8 cellular contexts compared by ENCODE assay signal in genomic region chr17:30970757-30971567, GRCh38. TPM values are rescaled to one million over a fixed set of nuclear protein-coding genes. Genes with fewer than 3 reads are reported as not detected.
DNase-seq lines count a peak whose midpoint lies in the region; ATAC-seq and TF ChIP-seq lines count a peak whose summit lies in the region.

A gene with protein sequence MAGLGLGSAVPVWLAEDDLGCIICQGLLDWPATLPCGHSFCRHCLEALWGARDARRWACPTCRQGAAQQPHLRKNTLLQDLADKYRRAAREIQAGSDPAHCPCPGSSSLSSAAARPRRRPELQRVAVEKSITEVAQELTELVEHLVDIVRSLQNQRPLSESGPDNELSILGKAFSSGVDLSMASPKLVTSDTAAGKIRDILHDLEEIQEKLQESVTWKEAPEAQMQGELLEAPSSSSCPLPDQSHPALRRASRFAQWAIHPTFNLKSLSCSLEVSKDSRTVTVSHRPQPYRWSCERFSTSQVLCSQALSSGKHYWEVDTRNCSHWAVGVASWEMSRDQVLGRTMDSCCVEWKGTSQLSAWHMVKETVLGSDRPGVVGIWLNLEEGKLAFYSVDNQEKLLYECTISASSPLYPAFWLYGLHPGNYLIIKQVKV (plus strand): TSS chr17:30971039. CDS start chr17:30971074, 35 bp downstream.

- H3K36me3 ChIP-seq in RWPE2 (ENCODE audit: low read depth) (peaks cover 9% of the 10 kb centered on the region), thoracic aorta (no peaks in the 10 kb centered on the region)

- H3K9me3 ChIP-seq in RWPE2 (ENCODE audit: severe bottlenecking): no peaks in the 10 kb centered on the region
- no peaks in the 10 kb centered on the region for H3K9me3 ChIP-seq in thoracic aorta

- peak; percentile 76 for ATAC-seq in GM19324 (IDR thresholded peaks at IDR 0.05; ENCODE audit: low FRiP score, unreplicated experiment)
- peak; percentile 92 for ATAC-seq in RWPE2 (ENCODE audit: low read depth)
- ATAC-seq in thoracic aorta (ENCODE audit: insufficient number of reproducible peaks, low FRiP score, low read depth): peak; percentile 83

- DNase-seq in HK-2 (ENCODE audit: unreplicated experiment): peak; percentile 91
- peak; percentile 84 for DNase-seq in RWPE2 (ENCODE audit: low spot score)
- peak; percentile 68 for DNase-seq in activated naive CD4-positive, alpha-beta T cell treated with anti-CD3 and anti-CD28 coated beads, Interleukin-2, amount 50 U/mL, for 16 hours
- peak; percentile 72 for DNase-seq in germinal center (ENCODE audit: low spot score)
- DNase-seq in nucleus accumbens (lab: John Stamatoyannopoulos, UW): peak in 50 of 56 donors; percentile 8 to 79 (median 44)
- peak; percentile 64 for DNase-seq in thoracic aorta (ENCODE audit: low spot score)

- H3K27ac ChIP-seq in C4-2B (peak within 1 kb of the TSS; percentile 90), RWPE2 (ENCODE audit: poor library complexity, severe bottlenecking) (peak within 1 kb of the TSS; percentile 81), thoracic aorta (peak within 1 kb of the TSS; percentile 80 to 92)

- H3K4me3 ChIP-seq in RWPE2 (ENCODE audit: severe bottlenecking) (peak within 1 kb of the TSS; percentile 59), thoracic aorta (peak within 1 kb of the TSS; percentile 89)

- peaks cover 3% of the 10 kb centered on the region for H3K4me1 ChIP-seq in RWPE2 (ENCODE audit: insufficient read depth, poor library complexity, severe bottlenecking)
- H3K4me1 ChIP-seq in thoracic aorta (ENCODE audit: control insufficient read depth in 1 of 2, low read depth in 2 of 2): peaks cover 17 to 25% of the 10 kb centered on the region in 2 donors

- H3K27me3 ChIP-seq in RWPE2 (ENCODE audit: insufficient read depth, poor library complexity, severe bottlenecking) (no peaks in the 10 kb centered on the region), thoracic aorta (replicated peaks; ENCODE audit: insufficient read depth) (no peaks in the 10 kb centered on the region)

- TF ChIP-seq CTCF in C4-2B (conservative IDR thresholded peaks at IDR 0.05) (no peak; the same call in 1 of the 2 replicates), RWPE2 (IDR thresholded peaks at IDR 0.05; ENCODE audit: poor library complexity, severe bottlenecking) (peak; percentile 4), thoracic aorta (IDR thresholded peaks at IDR 0.05) (peak; percentile 59)

RNA-seq across cellular contexts. Expression of the gene that starts here (rescaled TPM):
- 10 to 100 TPM; 37.7 to 45.8 TPM for total RNA-seq in thoracic aorta

Comparison
In these comparisons a context has a peak if more than half of its experiments do, and no peak if none do; other contexts are left out.
1. Peak in every context shown above with its lines: DNase-seq, ATAC-seq, H3K4me3 ChIP-seq and H3K27ac ChIP-seq.